Comparison of ENCODE assay signal across 2 cellular contexts in genomic region chrX:29721152-29721551, GRCh38.
TF ChIP-seq lines count a peak whose summit lies in the region.

No MANE protein-coding gene starts in this region.

TF ChIP-seq in A549, 52 proteins besides CTCF, POLR2A, EP300 and RAD21:
- TF ChIP-seq REST (IDR thresholded peaks at IDR 0.05) (0 out of 2 replicates have a peak, but pooled peaks have one; percentile 28), PHF8 (IDR thresholded peaks at IDR 0.05; ENCODE audit: borderline replicate concordance, low read depth) (no peak)
TF ChIP-seq in A549: peak in this region for 1.

TF ChIP-seq in Ishikawa, 13 proteins besides CTCF, POLR2A, EP300 and RAD21 (continued from another document):
- peak; percentile 58 for TF ChIP-seq REST (IDR thresholded peaks at IDR 0.05; ENCODE audit: low read depth)
